2 cellular contexts compared by ENCODE assay signal in the genomic region with DNA sequence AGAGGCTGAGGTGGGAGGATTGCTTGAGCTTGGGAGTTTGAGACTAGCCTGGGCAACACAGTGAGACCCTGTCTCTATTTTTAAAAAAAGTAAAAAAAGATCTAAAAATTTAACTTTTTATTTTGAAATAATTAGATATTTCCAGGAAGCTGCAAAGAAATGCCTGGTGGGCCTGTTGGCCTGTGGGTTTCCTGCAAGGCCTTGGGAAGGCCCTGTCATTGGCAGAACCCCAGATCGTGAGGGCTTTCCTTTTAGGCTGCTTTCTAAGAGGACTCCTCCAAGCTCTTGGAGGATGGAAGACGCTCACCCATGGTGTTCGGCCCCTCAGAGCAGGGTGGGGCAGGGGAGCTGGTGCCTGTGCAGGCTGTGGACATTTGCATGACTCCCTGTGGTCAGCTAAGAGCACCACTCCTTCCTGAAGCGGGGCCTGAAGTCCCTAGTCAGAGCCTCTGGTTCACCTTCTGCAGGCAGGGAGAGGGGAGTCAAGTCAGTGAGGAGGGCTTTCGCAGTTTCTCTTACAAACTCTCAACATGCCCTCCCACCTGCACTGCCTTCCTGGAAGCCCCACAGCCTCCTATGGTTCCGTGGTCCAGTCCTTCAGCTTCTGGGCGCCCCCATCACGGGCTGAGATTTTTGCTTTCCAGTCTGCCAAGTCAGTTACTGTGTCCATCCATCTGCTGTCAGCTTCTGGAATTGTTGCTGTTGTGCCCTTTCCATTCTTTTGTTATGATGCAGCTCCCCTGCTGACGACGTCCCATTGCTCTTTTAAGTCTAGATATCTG.
A peak's percentile ranks its signal among the peaks of the same experiment; 100 is the strongest.
TF ChIP-seq lines count a peak whose summit lies in the region.

No MANE protein-coding gene starts in this region.

TF ChIP-seq in HepG2, 621 proteins besides CTCF, POLR2A, EP300 and RAD21 (continues in another document):
- TF ChIP-seq, protein P1, sequence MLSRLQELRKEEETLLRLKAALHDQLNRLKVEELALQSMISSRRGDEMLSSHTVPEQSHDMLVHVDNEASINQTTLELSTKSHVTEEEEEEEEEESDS (CRISPR knock-in tag; IDR thresholded peaks at IDR 0.05; ENCODE audit: borderline replicate concordance) = no peak
- no peak for TF ChIP-seq ZNF431 (CRISPR knock-in tag; IDR thresholded peaks at IDR 0.05; ENCODE audit: borderline replicate concordance, low read depth)
- TF ChIP-seq, protein P2, sequence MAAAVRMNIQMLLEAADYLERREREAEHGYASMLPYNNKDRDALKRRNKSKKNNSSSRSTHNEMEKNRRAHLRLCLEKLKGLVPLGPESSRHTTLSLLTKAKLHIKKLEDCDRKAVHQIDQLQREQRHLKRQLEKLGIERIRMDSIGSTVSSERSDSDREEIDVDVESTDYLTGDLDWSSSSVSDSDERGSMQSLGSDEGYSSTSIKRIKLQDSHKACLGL (CRISPR knock-in tag; IDR thresholded peaks at IDR 0.05) = 0 out of 2 replicates have a peak, but pooled peaks have one; percentile 32
- no peak for TF ChIP-seq ZFP90 (CRISPR knock-in tag; IDR thresholded peaks at IDR 0.05; ENCODE audit: borderline replicate concordance)
- TF ChIP-seq, protein P3, sequence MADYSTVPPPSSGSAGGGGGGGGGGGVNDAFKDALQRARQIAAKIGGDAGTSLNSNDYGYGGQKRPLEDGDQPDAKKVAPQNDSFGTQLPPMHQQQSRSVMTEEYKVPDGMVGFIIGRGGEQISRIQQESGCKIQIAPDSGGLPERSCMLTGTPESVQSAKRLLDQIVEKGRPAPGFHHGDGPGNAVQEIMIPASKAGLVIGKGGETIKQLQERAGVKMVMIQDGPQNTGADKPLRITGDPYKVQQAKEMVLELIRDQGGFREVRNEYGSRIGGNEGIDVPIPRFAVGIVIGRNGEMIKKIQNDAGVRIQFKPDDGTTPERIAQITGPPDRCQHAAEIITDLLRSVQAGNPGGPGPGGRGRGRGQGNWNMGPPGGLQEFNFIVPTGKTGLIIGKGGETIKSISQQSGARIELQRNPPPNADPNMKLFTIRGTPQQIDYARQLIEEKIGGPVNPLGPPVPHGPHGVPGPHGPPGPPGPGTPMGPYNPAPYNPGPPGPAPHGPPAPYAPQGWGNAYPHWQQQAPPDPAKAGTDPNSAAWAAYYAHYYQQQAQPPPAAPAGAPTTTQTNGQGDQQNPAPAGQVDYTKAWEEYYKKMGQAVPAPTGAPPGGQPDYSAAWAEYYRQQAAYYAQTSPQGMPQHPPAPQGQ (CRISPR knock-in tag; IDR thresholded peaks at IDR 0.05; ENCODE audit: borderline replicate concordance) = no peak
- TF ChIP-seq, protein P4, sequence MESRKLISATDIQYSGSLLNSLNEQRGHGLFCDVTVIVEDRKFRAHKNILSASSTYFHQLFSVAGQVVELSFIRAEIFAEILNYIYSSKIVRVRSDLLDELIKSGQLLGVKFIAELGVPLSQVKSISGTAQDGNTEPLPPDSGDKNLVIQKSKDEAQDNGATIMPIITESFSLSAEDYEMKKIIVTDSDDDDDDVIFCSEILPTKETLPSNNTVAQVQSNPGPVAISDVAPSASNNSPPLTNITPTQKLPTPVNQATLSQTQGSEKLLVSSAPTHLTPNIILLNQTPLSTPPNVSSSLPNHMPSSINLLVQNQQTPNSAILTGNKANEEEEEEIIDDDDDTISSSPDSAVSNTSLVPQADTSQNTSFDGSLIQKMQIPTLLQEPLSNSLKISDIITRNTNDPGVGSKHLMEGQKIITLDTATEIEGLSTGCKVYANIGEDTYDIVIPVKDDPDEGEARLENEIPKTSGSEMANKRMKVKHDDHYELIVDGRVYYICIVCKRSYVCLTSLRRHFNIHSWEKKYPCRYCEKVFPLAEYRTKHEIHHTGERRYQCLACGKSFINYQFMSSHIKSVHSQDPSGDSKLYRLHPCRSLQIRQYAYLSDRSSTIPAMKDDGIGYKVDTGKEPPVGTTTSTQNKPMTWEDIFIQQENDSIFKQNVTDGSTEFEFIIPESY (CRISPR knock-in tag; IDR thresholded peaks at IDR 0.05) = no peak
- TF ChIP-seq, protein P5, sequence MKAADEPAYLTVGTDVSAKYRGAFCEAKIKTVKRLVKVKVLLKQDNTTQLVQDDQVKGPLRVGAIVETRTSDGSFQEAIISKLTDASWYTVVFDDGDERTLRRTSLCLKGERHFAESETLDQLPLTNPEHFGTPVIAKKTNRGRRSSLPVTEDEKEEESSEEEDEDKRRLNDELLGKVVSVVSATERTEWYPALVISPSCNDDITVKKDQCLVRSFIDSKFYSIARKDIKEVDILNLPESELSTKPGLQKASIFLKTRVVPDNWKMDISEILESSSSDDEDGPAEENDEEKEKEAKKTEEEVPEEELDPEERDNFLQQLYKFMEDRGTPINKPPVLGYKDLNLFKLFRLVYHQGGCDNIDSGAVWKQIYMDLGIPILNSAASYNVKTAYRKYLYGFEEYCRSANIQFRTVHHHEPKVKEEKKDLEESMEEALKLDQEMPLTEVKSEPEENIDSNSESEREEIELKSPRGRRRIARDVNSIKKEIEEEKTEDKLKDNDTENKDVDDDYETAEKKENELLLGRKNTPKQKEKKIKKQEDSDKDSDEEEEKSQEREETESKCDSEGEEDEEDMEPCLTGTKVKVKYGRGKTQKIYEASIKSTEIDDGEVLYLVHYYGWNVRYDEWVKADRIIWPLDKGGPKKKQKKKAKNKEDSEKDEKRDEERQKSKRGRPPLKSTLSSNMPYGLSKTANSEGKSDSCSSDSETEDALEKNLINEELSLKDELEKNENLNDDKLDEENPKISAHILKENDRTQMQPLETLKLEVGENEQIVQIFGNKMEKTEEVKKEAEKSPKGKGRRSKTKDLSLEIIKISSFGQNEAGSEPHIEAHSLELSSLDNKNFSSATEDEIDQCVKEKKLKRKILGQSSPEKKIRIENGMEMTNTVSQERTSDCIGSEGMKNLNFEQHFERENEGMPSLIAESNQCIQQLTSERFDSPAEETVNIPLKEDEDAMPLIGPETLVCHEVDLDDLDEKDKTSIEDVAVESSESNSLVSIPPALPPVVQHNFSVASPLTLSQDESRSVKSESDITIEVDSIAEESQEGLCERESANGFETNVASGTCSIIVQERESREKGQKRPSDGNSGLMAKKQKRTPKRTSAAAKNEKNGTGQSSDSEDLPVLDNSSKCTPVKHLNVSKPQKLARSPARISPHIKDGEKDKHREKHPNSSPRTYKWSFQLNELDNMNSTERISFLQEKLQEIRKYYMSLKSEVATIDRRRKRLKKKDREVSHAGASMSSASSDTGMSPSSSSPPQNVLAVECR (CRISPR knock-in tag; IDR thresholded peaks at IDR 0.05; ENCODE audit: borderline replicate concordance) = no peak
- TF ChIP-seq HNF4A (CRISPR knock-in tag; IDR thresholded peaks at IDR 0.05) = no peak
- no peak for TF ChIP-seq KMT2B (CRISPR knock-in tag; IDR thresholded peaks at IDR 0.05)
- 0 out of 2 replicates have a peak, but pooled peaks have one; percentile 23 for TF ChIP-seq ZNF225 (CRISPR knock-in tag; IDR thresholded peaks at IDR 0.05)
- no peak for TF ChIP-seq ZMYM4 (CRISPR knock-in tag; IDR thresholded peaks at IDR 0.05)
- TF ChIP-seq TBL1XR1 (IDR thresholded peaks at IDR 0.05; ENCODE audit: borderline replicate concordance, low read length, partially characterized antibody) = no peak
- TF ChIP-seq ZNF644 (CRISPR knock-in tag; IDR thresholded peaks at IDR 0.05; ENCODE audit: low read depth) = no peak
- TF ChIP-seq, protein P6, sequence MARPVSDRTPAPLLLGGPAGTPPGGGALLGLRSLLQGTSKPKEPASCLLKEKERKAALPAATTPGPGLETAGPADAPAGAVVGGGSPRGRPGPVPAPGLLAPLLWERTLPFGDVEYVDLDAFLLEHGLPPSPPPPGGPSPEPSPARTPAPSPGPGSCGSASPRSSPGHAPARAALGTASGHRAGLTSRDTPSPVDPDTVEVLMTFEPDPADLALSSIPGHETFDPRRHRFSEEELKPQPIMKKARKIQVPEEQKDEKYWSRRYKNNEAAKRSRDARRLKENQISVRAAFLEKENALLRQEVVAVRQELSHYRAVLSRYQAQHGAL (CRISPR knock-in tag; IDR thresholded peaks at IDR 0.05; ENCODE audit: not compliant biosample characterization) = no peak
- TF ChIP-seq RBFOX2 (IDR thresholded peaks at IDR 0.05; ENCODE audit: low read depth, low read length) = peak; percentile 57; the same call in 1 of the 2 replicates
- no peak for TF ChIP-seq CENPX (CRISPR knock-in tag; IDR thresholded peaks at IDR 0.05)
- no peak for TF ChIP-seq ZNF891 (CRISPR knock-in tag; IDR thresholded peaks at IDR 0.05)

TF ChIP-seq in K562, 482 proteins besides CTCF, POLR2A, EP300 and RAD21:
- no peak for TF ChIP-seq U2AF1 (optimal IDR thresholded peaks at IDR 0.05; ENCODE audit: low read depth, low read length)
- TF ChIP-seq HCFC1 (IDR thresholded peaks at IDR 0.05; ENCODE audit: low read depth, low read length) = no peak
- TF ChIP-seq, protein P7, sequence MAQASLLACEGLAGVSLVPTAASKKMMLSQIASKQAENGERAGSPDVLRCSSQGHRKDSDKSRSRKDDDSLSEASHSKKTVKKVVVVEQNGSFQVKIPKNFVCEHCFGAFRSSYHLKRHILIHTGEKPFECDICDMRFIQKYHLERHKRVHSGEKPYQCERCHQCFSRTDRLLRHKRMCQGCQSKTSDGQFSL (CRISPR knock-in tag; IDR thresholded peaks at IDR 0.05) = no peak
- TF ChIP-seq, protein P7 (tag; IDR thresholded peaks at IDR 0.05) = no peak
- TF ChIP-seq ZNF583 (CRISPR knock-in tag; IDR thresholded peaks at IDR 0.05) = no peak
- no peak for TF ChIP-seq SPI1 (IDR thresholded peaks at IDR 0.05; ENCODE audit: borderline replicate concordance, low read depth, low read length)
- no peak for TF ChIP-seq FOSL1 (tag; conservative IDR thresholded peaks at IDR 0.05)
- no peak for TF ChIP-seq FOS (IDR thresholded peaks at IDR 0.05; ENCODE audit: extremely low read depth, insufficient read length)
- no peak for TF ChIP-seq ZBTB1 (CRISPR knock-in tag; IDR thresholded peaks at IDR 0.05; ENCODE audit: borderline replicate concordance, low read depth)
- TF ChIP-seq FIP1L1 (IDR thresholded peaks at IDR 0.05; ENCODE audit: low read depth, low read length, poor library complexity, severe bottlenecking) = no peak
- no peak for TF ChIP-seq CBX3 (IDR thresholded peaks at IDR 0.05; ENCODE audit: borderline replicate concordance in 1 of 2, low read length in 2 of 2)
- no peak for TF ChIP-seq SAP30 (IDR thresholded peaks at IDR 0.05; ENCODE audit: borderline replicate concordance, insufficient read depth, low read depth, low read length, poor library complexity, severe bottlenecking)
- TF ChIP-seq ZNF224 (CRISPR knock-in tag; IDR thresholded peaks at IDR 0.05) = no peak
- no peak for TF ChIP-seq EZH2 (IDR thresholded peaks at IDR 0.05; ENCODE audit: borderline replicate concordance, low read depth, low read length)
- TF ChIP-seq ZNF311 (CRISPR knock-in tag; IDR thresholded peaks at IDR 0.05) = no peak
- TF ChIP-seq CBFA2T2 (conservative IDR thresholded peaks at IDR 0.05) = no peak
- TF ChIP-seq NFYB (IDR thresholded peaks at IDR 0.05; ENCODE audit: extremely low read depth, insufficient read length) = no peak
- TF ChIP-seq, protein P8, sequence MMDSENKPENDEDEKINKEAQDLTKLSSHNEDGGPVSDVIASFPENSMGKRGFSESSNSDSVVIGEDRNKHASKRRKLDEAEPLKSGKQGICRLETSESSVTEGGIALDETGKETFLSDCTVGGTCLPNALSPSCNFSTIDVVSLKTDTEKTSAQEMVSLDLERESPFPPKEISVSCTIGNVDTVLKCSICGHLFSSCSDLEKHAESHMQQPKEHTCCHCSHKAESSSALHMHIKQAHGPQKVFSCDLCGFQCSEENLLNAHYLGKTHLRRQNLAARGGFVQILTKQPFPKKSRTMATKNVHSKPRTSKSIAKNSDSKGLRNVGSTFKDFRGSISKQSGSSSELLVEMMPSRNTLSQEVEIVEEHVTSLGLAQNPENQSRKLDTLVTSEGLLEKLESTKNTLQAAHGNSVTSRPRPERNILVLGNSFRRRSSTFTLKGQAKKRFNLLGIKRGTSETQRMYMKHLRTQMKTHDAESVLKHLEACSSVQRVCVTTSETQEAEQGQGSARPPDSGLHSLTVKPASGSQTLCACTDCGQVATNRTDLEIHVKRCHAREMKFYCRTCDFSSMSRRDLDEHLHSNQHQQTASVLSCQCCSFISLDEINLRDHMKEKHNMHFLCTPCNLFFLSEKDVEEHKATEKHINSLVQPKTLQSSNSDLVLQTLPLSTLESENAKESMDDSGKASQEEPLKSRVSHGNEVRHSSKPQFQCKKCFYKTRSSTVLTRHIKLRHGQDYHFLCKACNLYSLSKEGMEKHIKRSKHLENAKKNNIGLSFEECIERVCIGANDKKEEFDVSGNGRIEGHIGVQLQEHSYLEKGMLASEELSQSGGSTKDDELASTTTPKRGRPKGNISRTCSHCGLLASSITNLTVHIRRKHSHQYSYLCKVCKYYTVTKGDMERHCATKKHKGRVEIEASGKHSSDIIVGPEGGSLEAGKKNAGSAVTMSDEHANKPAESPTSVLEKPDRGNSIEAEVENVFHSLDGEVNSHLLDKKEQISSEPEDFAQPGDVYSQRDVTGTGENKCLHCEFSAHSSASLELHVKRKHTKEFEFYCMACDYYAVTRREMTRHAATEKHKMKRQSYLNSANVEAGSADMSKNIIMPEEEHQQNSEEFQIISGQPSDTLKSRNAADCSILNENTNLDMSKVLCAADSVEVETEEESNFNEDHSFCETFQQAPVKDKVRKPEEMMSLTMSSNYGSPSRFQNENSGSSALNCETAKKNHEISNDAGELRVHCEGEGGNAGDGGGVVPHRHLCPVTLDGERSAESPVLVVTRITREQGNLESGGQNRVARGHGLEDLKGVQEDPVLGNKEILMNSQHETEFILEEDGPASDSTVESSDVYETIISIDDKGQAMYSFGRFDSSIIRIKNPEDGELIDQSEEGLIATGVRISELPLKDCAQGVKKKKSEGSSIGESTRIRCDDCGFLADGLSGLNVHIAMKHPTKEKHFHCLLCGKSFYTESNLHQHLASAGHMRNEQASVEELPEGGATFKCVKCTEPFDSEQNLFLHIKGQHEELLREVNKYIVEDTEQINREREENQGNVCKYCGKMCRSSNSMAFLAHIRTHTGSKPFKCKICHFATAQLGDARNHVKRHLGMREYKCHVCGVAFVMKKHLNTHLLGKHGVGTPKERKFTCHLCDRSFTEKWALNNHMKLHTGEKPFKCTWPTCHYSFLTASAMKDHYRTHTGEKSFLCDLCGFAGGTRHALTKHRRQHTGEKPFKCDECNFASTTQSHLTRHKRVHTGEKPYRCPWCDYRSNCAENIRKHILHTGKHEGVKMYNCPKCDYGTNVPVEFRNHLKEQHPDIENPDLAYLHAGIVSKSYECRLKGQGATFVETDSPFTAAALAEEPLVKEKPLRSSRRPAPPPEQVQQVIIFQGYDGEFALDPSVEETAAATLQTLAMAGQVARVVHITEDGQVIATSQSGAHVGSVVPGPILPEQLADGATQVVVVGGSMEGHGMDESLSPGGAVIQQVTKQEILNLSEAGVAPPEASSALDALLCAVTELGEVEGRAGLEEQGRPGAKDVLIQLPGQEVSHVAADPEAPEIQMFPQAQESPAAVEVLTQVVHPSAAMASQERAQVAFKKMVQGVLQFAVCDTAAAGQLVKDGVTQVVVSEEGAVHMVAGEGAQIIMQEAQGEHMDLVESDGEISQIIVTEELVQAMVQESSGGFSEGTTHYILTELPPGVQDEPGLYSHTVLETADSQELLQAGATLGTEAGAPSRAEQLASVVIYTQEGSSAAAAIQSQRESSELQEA (IDR thresholded peaks at IDR 0.05; ENCODE audit: low read depth) = no peak
- TF ChIP-seq RNF2 (IDR thresholded peaks at IDR 0.05) = no peak
- TF ChIP-seq ZNF57 (CRISPR knock-in tag; IDR thresholded peaks at IDR 0.05) = no peak
